ENCODE assay signal across 22 cellular contexts in genomic region chr1:162400790-162401189, GRCh38. TPM values are rescaled to one million over a fixed set of nuclear protein-coding genes. Genes with fewer than 3 reads are reported as not detected.
DNase-seq lines count a peak whose midpoint lies in the region; ATAC-seq and TF ChIP-seq lines count a peak whose summit lies in the region.
"Had no signal": no experiment of that assay in that cellular context is flagged by ENCODE, and none has a peak within 500 bp of the region (broad histone marks: within the 10 kb centered on the region; RNA-seq: fewer than 3 reads in every experiment).

No MANE protein-coding gene starts in this region.

- no peak for ATAC-seq in GM23338
- peak; percentile 58 to 60 for ATAC-seq in natural killer cell treated with Interleukin-12 subunit alpha and Interleukin-12 subunit beta and Interleukin-15 and Interleukin-18, amount 100 ng/mL, for 72 hours
- ATAC-seq: A549 had no signal

- no peaks in the 10 kb centered on the region for H3K36me3 ChIP-seq in GM23338 (ENCODE audit: insufficient read depth)
- H3K36me3 ChIP-seq in transverse colon = no peaks in the 10 kb centered on the region
- H3K36me3 ChIP-seq: BE2C; BLaER1 treated with 17β-estradiol and CSF1 and Interleukin-3, amounts not matched to agents 10 nM and 100 nM; HAP-1 had no signal

- no peaks in the 10 kb centered on the region for H3K9me3 Mint-ChIP-seq in GM23338
- H3K9me3 Mint-ChIP-seq in immature natural killer cell = no peaks in the 10 kb centered on the region
- no peaks in the 10 kb centered on the region for H3K9me3 Mint-ChIP-seq in natural killer cell treated with Interleukin-12 subunit alpha and Interleukin-12 subunit beta and Interleukin-15 and Interleukin-18, amount 100 ng/mL, for 72 hours
- H3K9me3 Mint-ChIP-seq: CD14-positive monocyte; CD4-positive, alpha-beta T cell; CD8-positive, alpha-beta memory T cell; HFFc6 had no signal

- H3K4me3 Mint-ChIP-seq in GM23338 (no peak overlapping the region), immature natural killer cell (peak overlapping the region; percentile 65 to 84 (median 74))
- peak overlapping the region; percentile 64 for H3K4me3 Mint-ChIP-seq in natural killer cell treated with Interleukin-12 subunit alpha and Interleukin-12 subunit beta and Interleukin-15 and Interleukin-18, amount 100 ng/mL, for 72 hours
- H3K4me3 Mint-ChIP-seq: CD14-positive monocyte; CD4-positive, alpha-beta T cell; CD8-positive, alpha-beta memory T cell; HFFc6 had no signal

- H3F3A ChIP-seq in GM23338 (replicated peaks; ENCODE audit: low read depth) = no peaks in the 10 kb centered on the region

- DNase-seq in GM23338 (ENCODE audit: low spot score) = no peak
- peak; percentile 74 to 78 (median 77) for DNase-seq in immature natural killer cell
- DNase-seq in natural killer cell treated with Interleukin-12 subunit alpha and Interleukin-12 subunit beta and Interleukin-15 and Interleukin-18, amount 100 ng/mL, for 72 hours (ENCODE audit: low spot score) = no peak
- DNase-seq in HuH-7 (ENCODE audit: low spot score) = no peak
- DNase-seq in substantia nigra (lab: John Stamatoyannopoulos, UW) = no peak
- DNase-seq in transverse colon = no peak
- DNase-seq: 8988T; ACHN; AML-193; BE2C; CD4-positive, alpha-beta T cell; CD8-positive, alpha-beta memory T cell; DMS 273 treated with DMSO at 0.1 percent for 48 hours; DMS79; EL; GDM1; GOT3; HFFc6 had no signal

- WGBS in transverse colon (ENCODE audit: low coverage in 1 of 2), 2 donors = 88% methylated on average over 9 of the region's 9 CpGs

- no peak for TF ChIP-seq EP300 in transverse colon (IDR thresholded peaks at IDR 0.05; ENCODE audit: low read depth)

- H3K4me3 ChIP-seq in GM23338 = no peak overlapping the region
- no peak overlapping the region for H3K4me3 ChIP-seq in transverse colon
- H3K4me3 ChIP-seq: A549; BLaER1 treated with 17β-estradiol and CSF1 and Interleukin-3, amounts not matched to agents 10 nM and 100 nM; HAP-1 had no signal

- intact Hi-C loops in transverse colon (cut with DNase I; ENCODE audit: low total_unique reads) = no loop called here

- in situ Hi-C loops in transverse colon (cut with MboI; ENCODE audit: low pct_ligation_motif_present in 1 of 4, low pct_unique_long_range_greater_than_20kb in 1 of 4, low sequenced_read_pairs in 3 of 4) = no loop called here

- no peak overlapping the region for H3K4me2 ChIP-seq in GM23338
- H3K4me2 ChIP-seq: A549; BLaER1 treated with 17β-estradiol and CSF1 and Interleukin-3, amounts not matched to agents 10 nM and 100 nM had no signal

- peaks cover 2% of the 10 kb centered on the region for H3K27me3 Mint-ChIP-seq in GM23338 (ENCODE audit: insufficient read depth, low read depth, poor library complexity)
- peaks cover 0 to 11% (median 7%) of the 10 kb centered on the region in 3 donors for H3K27me3 Mint-ChIP-seq in immature natural killer cell (ENCODE audit: low read depth in 3 of 3)
- no peaks in the 10 kb centered on the region for H3K27me3 Mint-ChIP-seq in natural killer cell treated with Interleukin-12 subunit alpha and Interleukin-12 subunit beta and Interleukin-15 and Interleukin-18, amount 100 ng/mL, for 72 hours

- no peaks in the 10 kb centered on the region for H3K9me3 ChIP-seq in transverse colon
- H3K9me3 ChIP-seq: A549; BLaER1 treated with 17β-estradiol and CSF1 and Interleukin-3, amounts not matched to agents 10 nM and 100 nM; HAP-1 had no signal

- H3K36me3 Mint-ChIP-seq in GM23338 (ENCODE audit: low read depth) (no peaks in the 10 kb centered on the region), immature natural killer cell (peaks cover 19 to 70% (median 52%) of the 10 kb centered on the region in 3 donors)
- peaks cover 5% of the 10 kb centered on the region for H3K36me3 Mint-ChIP-seq in natural killer cell treated with Interleukin-12 subunit alpha and Interleukin-12 subunit beta and Interleukin-15 and Interleukin-18, amount 100 ng/mL, for 72 hours
- H3K36me3 Mint-ChIP-seq: CD14-positive monocyte; CD8-positive, alpha-beta memory T cell had no signal

- no peak overlapping the region for H3K27ac ChIP-seq in GM23338 (ENCODE audit: low read depth)
- no peak overlapping the region for H3K27ac ChIP-seq in substantia nigra (ENCODE audit: low read depth, low read length, poor library complexity, severe bottlenecking)
- no peak overlapping the region for H3K27ac ChIP-seq in transverse colon
- H3K27ac ChIP-seq: A549; BLaER1 treated with 17β-estradiol and CSF1 and Interleukin-3, amounts not matched to agents 10 nM and 100 nM had no signal

- 0 out of 2 replicates have a peak overlapping the region, but pooled peaks have one; percentile 78 for H2AFZ ChIP-seq in GM23338

- TF ChIP-seq CTCF in GM23338 (conservative IDR thresholded peaks at IDR 0.05; ENCODE audit: low read depth in 2 of 2) (no peak), transverse colon (IDR thresholded peaks at IDR 0.05) (no peak)

- H3K9me2 ChIP-seq in GM23338 (ENCODE audit: insufficient read depth) = no peaks in the 10 kb centered on the region

- H3K4me1 ChIP-seq in GM23338 (ENCODE audit: insufficient read depth) (peaks cover 24% of the 10 kb centered on the region), transverse colon (no peaks in the 10 kb centered on the region)
- H3K4me1 ChIP-seq: BE2C had no signal

- H3K27ac Mint-ChIP-seq in GM23338 (no peak overlapping the region), immature natural killer cell (peak overlapping the region; percentile 89 to 95 (median 93))
- peak overlapping the region; percentile 66 to 99 for H3K27ac Mint-ChIP-seq in natural killer cell treated with Interleukin-12 subunit alpha and Interleukin-12 subunit beta and Interleukin-15 and Interleukin-18, amount 100 ng/mL, for 72 hours
- H3K27ac Mint-ChIP-seq: CD14-positive monocyte; CD4-positive, alpha-beta T cell; CD8-positive, alpha-beta memory T cell; HFFc6 had no signal

- H3K79me2 ChIP-seq in GM23338 (replicated peaks; ENCODE audit: insufficient read depth) = no peaks in the 10 kb centered on the region

- no peak for TF ChIP-seq POLR2A in transverse colon (IDR thresholded peaks at IDR 0.05)

- no peaks in the 10 kb centered on the region for H3K27me3 ChIP-seq in GM23338 (ENCODE audit: insufficient read depth)
- no peaks in the 10 kb centered on the region for H3K27me3 ChIP-seq in transverse colon
- H3K27me3 ChIP-seq: BE2C; BLaER1 treated with 17β-estradiol and CSF1 and Interleukin-3, amounts not matched to agents 10 nM and 100 nM had no signal

- H3K4me1 Mint-ChIP-seq in GM23338 = peaks cover 26% of the 10 kb centered on the region
- H3K4me1 Mint-ChIP-seq in immature natural killer cell = peaks cover 90 to 96% of the 10 kb centered on the region in 2 donors
- peaks cover 55 to 70% of the 10 kb centered on the region in 2 donors for H3K4me1 Mint-ChIP-seq in natural killer cell treated with Interleukin-12 subunit alpha and Interleukin-12 subunit beta and Interleukin-15 and Interleukin-18, amount 100 ng/mL, for 72 hours (ENCODE audit: low read depth in 2 of 2)
- H3K4me1 Mint-ChIP-seq: CD8-positive, alpha-beta memory T cell had no signal

- H4K20me1 ChIP-seq in GM23338 (replicated peaks; ENCODE audit: insufficient read depth) = no peaks in the 10 kb centered on the region
- H4K20me1 ChIP-seq: BLaER1 treated with 17β-estradiol and CSF1 and Interleukin-3, amounts not matched to agents 10 nM and 100 nM had no signal

TF ChIP-seq in GM23338, 12 proteins besides CTCF, POLR2A, EP300 and RAD21 (continues in another document):
- TF ChIP-seq REST (IDR thresholded peaks at IDR 0.05; ENCODE audit: unreplicated experiment) (no peak), ZNF331 (CRISPR knock-in tag; IDR thresholded peaks at IDR 0.05; ENCODE audit: low read depth) (no peak), ZNF114 (CRISPR knock-in tag; IDR thresholded peaks at IDR 0.05) (no peak)

RNA-seq across cellular contexts. Expression of gene SH2D1B, which starts 11.1 kb away (rescaled TPM):
- not detected in 2 replicates for total RNA-seq in GM23338 (2014; rRNA removed; shearing (Covaris generic))
- polyA plus RNA-seq in GM23338 (2016; fragmentation: Nextera tagmentation; extraction: Ambion mirVana) (not detected in 2 replicates), immature natural killer cell (1,000 to 10,000 TPM in 1 of 3 donors, 100 to 1,000 TPM in 2; 598 to 1,411 (median 608) TPM)
- 10 to 100 TPM; 12.7 to 19.5 TPM for total RNA-seq in natural killer cell treated with Interleukin-12 subunit alpha and Interleukin-12 subunit beta and Interleukin-15 and Interleukin-18, amount 100 ng/mL, for 72 hours
- total RNA-seq in transverse colon = 1 to 10 TPM in 1 of 4 donors, under 1 TPM in 3; 0.37 to 1.4 (median 0.81) TPM
- total RNA-seq: CD4-positive, alpha-beta T cell; CD8-positive, alpha-beta memory T cell; HFFc6 had no signal

RNA-seq across cellular contexts. Expression of gene C1orf226, which starts 19.3 kb away (rescaled TPM):
- total RNA-seq in GM23338 (2014; rRNA removed; shearing (Covaris generic)) = 7.9 and 12.5 TPM in 2 replicates
- polyA plus RNA-seq in GM23338 (2016; fragmentation: Nextera tagmentation; extraction: Ambion mirVana) = 2.3 and 2.7 TPM in 2 replicates
- not detected for polyA plus RNA-seq in immature natural killer cell
- total RNA-seq in natural killer cell treated with Interleukin-12 subunit alpha and Interleukin-12 subunit beta and Interleukin-15 and Interleukin-18, amount 100 ng/mL, for 72 hours = not detected
- 10 to 100 TPM; 13.1 to 20.3 (median 16.7) TPM for total RNA-seq in transverse colon
- total RNA-seq: CD4-positive, alpha-beta T cell had no signal
- polyA plus RNA-seq: CD8-positive, alpha-beta memory T cell had no signal

RNA-seq across cellular contexts. Expression of gene SPATA46, which starts 24.1 kb away (rescaled TPM):
- not detected in 2 replicates for total RNA-seq in GM23338 (2014; rRNA removed; shearing (Covaris generic))
- polyA plus RNA-seq in GM23338 (2016; fragmentation: Nextera tagmentation; extraction: Ambion mirVana) (not detected in 2 replicates), immature natural killer cell (under 1 TPM in 1 of 3 donors, not detected in 2; 0.22 TPM)
- total RNA-seq in natural killer cell treated with Interleukin-12 subunit alpha and Interleukin-12 subunit beta and Interleukin-15 and Interleukin-18, amount 100 ng/mL, for 72 hours = not detected
- total RNA-seq in transverse colon = not detected
- total RNA-seq: CD4-positive, alpha-beta T cell; CD8-positive, alpha-beta memory T cell; HFFc6 had no signal
- polyA plus RNA-seq: A549; CD14-positive monocyte; CD8-positive, alpha-beta memory T cell had no signal

Comparison
In these comparisons a context has a peak if more than half of its experiments do, and no peak if none do; other contexts are left out.
1. DNase-seq: peak in immature natural killer cell (3 of 3); none in GM23338 (single experiment), natural killer cell treated with Interleukin-12 subunit alpha and Interleukin-12 subunit beta and Interleukin-15 and Interleukin-18, amount 100 ng/mL, for 72 hours (single experiment), HuH-7 (single experiment), substantia nigra (0 of 49) and transverse colon (single experiment).
2. RNA of gene SH2D1B, which starts 11.1 kb away (total RNA-seq): 12.7 to 19.5 TPM in natural killer cell treated with Interleukin-12 subunit alpha and Interleukin-12 subunit beta and Interleukin-15 and Interleukin-18, amount 100 ng/mL, for 72 hours; 0.37 to 1.4 TPM in transverse colon and not detected in GM23338; every median in the first group is over 4 times any median in the second.